8 cellular contexts compared by ENCODE assay signal in the genomic region with DNA sequence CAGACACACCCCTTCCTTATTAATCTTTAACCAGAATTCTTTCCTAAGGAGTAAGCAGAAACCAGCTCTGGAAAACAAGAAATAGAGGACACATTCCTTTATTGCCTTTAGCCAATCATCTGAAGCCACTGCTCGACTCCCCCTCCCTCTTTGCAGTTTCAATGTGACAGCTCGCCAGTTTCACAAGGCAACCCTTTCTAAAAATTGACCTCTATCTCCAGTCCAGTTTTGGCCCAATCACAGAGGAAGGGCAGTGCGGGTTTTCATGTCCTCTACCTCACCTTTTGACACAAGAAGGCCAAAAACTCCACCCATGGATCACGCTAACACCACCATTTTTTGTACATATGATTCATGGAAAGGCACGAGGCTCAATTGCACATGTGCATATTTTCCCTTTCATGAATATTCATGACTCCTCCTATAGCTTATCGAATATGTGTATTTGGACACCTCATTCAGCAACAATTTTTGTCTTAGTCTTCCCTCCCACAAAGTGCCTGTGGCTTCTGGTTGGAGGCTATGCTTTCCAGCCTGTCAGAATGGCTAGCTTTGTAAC. TPM values are rescaled to one million over a fixed set of nuclear protein-coding genes. Genes with fewer than 3 reads are reported as not detected.
DNase-seq lines count a peak whose midpoint lies in the region; ATAC-seq, FAIRE-seq and TF ChIP-seq lines count a peak whose summit lies in the region.

No MANE protein-coding gene starts in this region.

- H3K4me3 Mint-ChIP-seq in nephron (peak overlapping the region; percentile 24 to 41 (median 28)), glutamatergic neuron (ENCODE audit: unreplicated experiment) (no peak overlapping the region)

- no peak for ATAC-seq in GM21825 (IDR thresholded peaks at IDR 0.05; ENCODE audit: unreplicated experiment)

- peak; percentile 60 for FAIRE-seq in GM12891 (lab: Jason Lieb, UNC)
- peak; percentile 69 for FAIRE-seq in HTR-8/SVneo (lab: Jason Lieb, UNC)

- no peaks in the 10 kb centered on the region for H3K27me3 ChIP-seq in duodenal mucosa (ENCODE audit: control insufficient read depth in 1 of 2, insufficient read depth in 2 of 2, low read length in 2 of 2)

- H3K9me3 Mint-ChIP-seq in nephron (peaks cover 6% of the 10 kb centered on the region), glutamatergic neuron (ENCODE audit: unreplicated experiment) (no peaks in the 10 kb centered on the region)

- DNase-seq in GM12891 (ENCODE audit: insufficient read length, low spot score) (no peak), HTR-8/SVneo (ENCODE audit: insufficient read length, low spot score) (peak; percentile 56), glutamatergic neuron (no peak), UCSD-AML1 (lab: John Stamatoyannopoulos, UW; ENCODE audit: unreplicated experiment) (no peak)
- DNase-seq in activated CD4-positive, alpha-beta T cell treated with anti-CD3 and anti-CD28 coated beads for 1 hour, result no peak

- peak overlapping the region; percentile 28 for H3K27ac ChIP-seq in duodenal mucosa (ENCODE audit: low read depth, low read length)

- H3K9me3 ChIP-seq in duodenal mucosa (ENCODE audit: control insufficient read depth in 1 of 2, low read length in 2 of 2), result no peaks in the 10 kb centered on the region

- H3K36me3 Mint-ChIP-seq in nephron (ENCODE audit: low read depth) (peaks cover 3% of the 10 kb centered on the region), glutamatergic neuron (ENCODE audit: unreplicated experiment) (no peaks in the 10 kb centered on the region)

- TF ChIP-seq POLR2A in GM12891 (IDR thresholded peaks at IDR 0.05; ENCODE audit: low read depth, low read length), result no peak

- peaks cover 28 to 32% of the 10 kb centered on the region in 2 donors for H3K4me1 ChIP-seq in duodenal mucosa (ENCODE audit: control insufficient read depth in 1 of 2, insufficient read depth in 2 of 2, low read length in 2 of 2)

- TF ChIP-seq CTCF in nephron (IDR thresholded peaks at IDR 0.05; ENCODE audit: unreplicated experiment in 3 of 3) (no peak), glutamatergic neuron (IDR thresholded peaks at IDR 0.05; ENCODE audit: partially characterized antibody, unreplicated experiment) (no peak)

- H3K27ac Mint-ChIP-seq in nephron, result peak overlapping the region; percentile 90 to 97 (median 97)
- H3K27ac Mint-ChIP-seq in glutamatergic neuron (ENCODE audit: unreplicated experiment), result no peak overlapping the region

- H3K9ac ChIP-seq in duodenal mucosa (ENCODE audit: low read depth in 1 of 2, low read length in 2 of 2), result no peak overlapping the region

- peaks cover 52% of the 10 kb centered on the region for H3K4me1 Mint-ChIP-seq in nephron
- H3K4me1 Mint-ChIP-seq in glutamatergic neuron (ENCODE audit: low read depth, unreplicated experiment), result peaks cover 3% of the 10 kb centered on the region

- H3K27me3 Mint-ChIP-seq in nephron (ENCODE audit: low read depth) (no peaks in the 10 kb centered on the region), glutamatergic neuron (ENCODE audit: unreplicated experiment) (peaks cover 2% of the 10 kb centered on the region)

- peak overlapping the region; percentile 40 to 42 for H3K4me3 ChIP-seq in duodenal mucosa (ENCODE audit: low read depth in 1 of 2, low read length in 2 of 2)

- H3K36me3 ChIP-seq in duodenal mucosa (ENCODE audit: control insufficient read depth in 1 of 2, insufficient read depth in 2 of 2, low read length in 2 of 2), result no peaks in the 10 kb centered on the region

TF ChIP-seq in GM12891, 5 proteins besides CTCF, POLR2A, EP300 and RAD21:
- no peak for TF ChIP-seq SPI1 (IDR thresholded peaks at IDR 0.05; ENCODE audit: low read depth, low read length)
- peak; percentile 82; the same call in 1 of the 2 replicates for TF ChIP-seq POU2F2 (IDR thresholded peaks at IDR 0.05; ENCODE audit: low read depth, low read length)

RNA-seq across cellular contexts. Expression of gene IFIT3, which starts 24.3 kb away (rescaled TPM):
- polyA plus RNA-seq in GM12891 (2012; ENCODE audit: low read depth, missing spikeins), result 42.4 TPM
- total RNA-seq in glutamatergic neuron (ENCODE audit: unreplicated experiment), result not detected

RNA-seq across cellular contexts. Expression of gene IFIT1B, which starts 25.7 kb away (rescaled TPM):
- polyA plus RNA-seq in GM12891 (2012; ENCODE audit: low read depth, missing spikeins), result not detected
- total RNA-seq in glutamatergic neuron (ENCODE audit: unreplicated experiment), result not detected

RNA-seq across cellular contexts. Expression of gene IFIT1, which starts 40.3 kb away (rescaled TPM):
- polyA plus RNA-seq in GM12891 (2012; ENCODE audit: low read depth, missing spikeins), result 15.8 TPM
- not detected for total RNA-seq in glutamatergic neuron (ENCODE audit: unreplicated experiment)

RNA-seq across cellular contexts. Expression of gene IFIT2, which starts 50.3 kb away (rescaled TPM):
- 7.0 TPM for polyA plus RNA-seq in GM12891 (2012; ENCODE audit: low read depth, missing spikeins)
- not detected for total RNA-seq in glutamatergic neuron (ENCODE audit: unreplicated experiment)
